In genomic region chr15:80310776-80311175, GRCh38 we compare ENCODE assay signal across 25 cellular contexts. TPM values are rescaled to one million over a fixed set of nuclear protein-coding genes. Genes with fewer than 3 reads are reported as not detected.
DNase-seq lines count a peak whose midpoint lies in the region; TF ChIP-seq lines count a peak whose summit lies in the region.
"Had no signal": no experiment of that assay in that cellular context is flagged by ENCODE, and none has a peak within 500 bp of the region (broad histone marks: within the 10 kb centered on the region; RNA-seq: fewer than 3 reads in every experiment).

No MANE protein-coding gene starts in this region.

- H3K18ac ChIP-seq in trophoblast cell (ENCODE audit: low read length), result no peak overlapping the region

- H3K27ac ChIP-seq in trophoblast cell (ENCODE audit: low read depth, low read length) (peak overlapping the region; percentile 37), dorsolateral prefrontal cortex (no peak overlapping the region)
- H3K27ac ChIP-seq: A549; BLaER1 treated with 17β-estradiol and CSF1 and Interleukin-3, amounts not matched to agents 10 nM and 100 nM; HL-60; SJCRH30 had no signal

- H3K79me1 ChIP-seq in trophoblast cell (ENCODE audit: low read length), result peaks cover 3% of the 10 kb centered on the region

- no peak overlapping the region for H4K12ac ChIP-seq in trophoblast cell (ENCODE audit: low read depth, low read length)

- H3K4me1 ChIP-seq in trophoblast cell (ENCODE audit: control insufficient read depth in 1 of 2, insufficient read depth in 2 of 2, low read length in 2 of 2), result peaks cover 8 to 9% of the 10 kb centered on the region in 2 experiments
- H3K4me1 ChIP-seq: A549; BLaER1 treated with 17β-estradiol and CSF1 and Interleukin-3, amounts not matched to agents 10 nM and 100 nM; SJCRH30 had no signal

- no peak overlapping the region for H2AK5ac ChIP-seq in trophoblast cell (ENCODE audit: low read length)

- H2AFZ ChIP-seq in trophoblast cell (ENCODE audit: insufficient read depth, low read length, poor library complexity), result no peak overlapping the region

- WGBS in trophoblast cell (ENCODE audit: extremely low coverage, insufficient coverage, insufficient read length), result no CpG with 5 or more reads among the region's 7 CpGs

- intact Hi-C loops in dorsolateral prefrontal cortex (cut with DNase I), result no loop called here

- peak overlapping the region; percentile 38 for H4K91ac ChIP-seq in trophoblast cell (ENCODE audit: low read depth, low read length)

- DNase-seq in CD1c-positive myeloid dendritic cell (ENCODE audit: extremely low spot score), result peak; percentile 5
- DNase-seq in LHCN-M2 (ENCODE audit: low read depth), result peak; percentile 18
- DNase-seq in amniotic epithelial cell (ENCODE audit: low read depth), result peak; percentile 8
- no peak for DNase-seq in trophoblast cell
- DNase-seq in KG1 (lab: John Stamatoyannopoulos, UW), result no peak
- no peak for DNase-seq in NCI-H1694 treated with DMSO at 0.1 percent for 48 hours (lab: John Stamatoyannopoulos, UW)
- DNase-seq in dorsolateral prefrontal cortex, result no peak
- DNase-seq: AML-193; CD4-positive, alpha-beta memory T cell; DMS 273 treated with DMSO at 0.1 percent for 48 hours; DMS79 treated with DMSO at 0.1 percent for 48 hours; MM.1S; NCI-H1092 treated with DMSO at 0.1 percent for 48 hours; NCI-H1436; NCI-H187 treated with DMSO at 0.1 percent for 48 hours; NCI-H2171 treated with DMSO at 0.1 percent for 48 hours; NCI-H345; NCI-H510A treated with DMSO at 0.1 percent for 48 hours; NCI-H748 treated with DMSO at 0.1 percent for 48 hours; NK-92 treated with Interleukin-12 subunit alpha and Interleukin-12 subunit beta, amount 100 ng/mL, for 24 hours; PC-3; SJCRH30 had no signal

- no peak overlapping the region for H2BK5ac ChIP-seq in trophoblast cell (ENCODE audit: low read depth, low read length, poor library complexity)

- no peak overlapping the region for H3K4me2 ChIP-seq in trophoblast cell (ENCODE audit: low read length)
- H3K4me2 ChIP-seq: A549; BLaER1 treated with 17β-estradiol and CSF1 and Interleukin-3, amounts not matched to agents 10 nM and 100 nM had no signal

- H3K9me3 ChIP-seq in trophoblast cell (ENCODE audit: insufficient read depth, low read depth, low read length), result no peaks in the 10 kb centered on the region
- H3K9me3 ChIP-seq: A549, SJCRH30 had no signal

- no peak for TF ChIP-seq CTCF in dorsolateral prefrontal cortex (IDR thresholded peaks at IDR 0.05 in 54 of 56, conservative IDR thresholded peaks at IDR 0.05 in 2 of 56; ENCODE audit: low read depth in 1 of 56, partially characterized antibody in 56 of 56)

- H3K9ac ChIP-seq in trophoblast cell (ENCODE audit: low read length), result no peak overlapping the region
- H3K9ac ChIP-seq: BLaER1 treated with 17β-estradiol and CSF1 and Interleukin-3, amounts not matched to agents 10 nM and 100 nM had no signal

- no peaks in the 10 kb centered on the region for H3K27me3 ChIP-seq in trophoblast cell (ENCODE audit: insufficient read depth, low read length)
- H3K27me3 ChIP-seq in dorsolateral prefrontal cortex, result peaks cover 0 to 10% (median 0%) of the 10 kb centered on the region in 45 donors
- H3K27me3 ChIP-seq: BLaER1 treated with 17β-estradiol and CSF1 and Interleukin-3, amounts not matched to agents 10 nM and 100 nM had no signal

- no peaks in the 10 kb centered on the region for H3K36me3 ChIP-seq in trophoblast cell (ENCODE audit: control insufficient read depth in 1 of 2, insufficient read depth in 2 of 2, low read length in 2 of 2)
- H3K36me3 ChIP-seq: BLaER1 treated with 17β-estradiol and CSF1 and Interleukin-3, amounts not matched to agents 10 nM and 100 nM; SJCRH30 had no signal

- H3K4me3 ChIP-seq in trophoblast cell (ENCODE audit: low read depth, low read length) (no peak overlapping the region), dorsolateral prefrontal cortex (no peak overlapping the region)
- H3K4me3 ChIP-seq: A549; BLaER1 treated with 17β-estradiol and CSF1 and Interleukin-3, amounts not matched to agents 10 nM and 100 nM; SJCRH30 had no signal

- no peak overlapping the region for H3K14ac ChIP-seq in trophoblast cell (ENCODE audit: low read length)

- H3K4ac ChIP-seq in trophoblast cell (ENCODE audit: low read depth, low read length), result no peak overlapping the region

- H3K23ac ChIP-seq in trophoblast cell (ENCODE audit: low read length), result no peak overlapping the region

- H2BK12ac ChIP-seq in trophoblast cell (ENCODE audit: low read length), result no peak overlapping the region

- H4K8ac ChIP-seq in trophoblast cell (ENCODE audit: low read depth, low read length), result peak overlapping the region; percentile 35

- H3K79me2 ChIP-seq in trophoblast cell (ENCODE audit: control insufficient read depth, insufficient read depth, low read length, poor library complexity), result no peaks in the 10 kb centered on the region

- H2BK120ac ChIP-seq in trophoblast cell (ENCODE audit: insufficient read depth, low read length, poor library complexity), result no peak overlapping the region

RNA-seq across cellular contexts. Expression of gene CTXND1, which starts 58.8 kb away (rescaled TPM):
- total RNA-seq in LHCN-M2 (2014; rRNA removed), result not detected in 2 replicates
- polyA plus RNA-seq in LHCN-M2 (2012), result not detected
- 0.18 and 0.19 TPM in 2 replicates for polyA plus RNA-seq in trophoblast cell (2013)
- total RNA-seq in dorsolateral prefrontal cortex, result 10 to 100 TPM in 6 of 120 experiments, 1 to 10 TPM in 114; 1.7 to 13.0 (median 5.7) TPM
- total RNA-seq: CD4-positive, alpha-beta memory T cell; PC-3 had no signal
- polyA plus RNA-seq: A549; CD4-positive, alpha-beta memory T cell had no signal

Comparison
In these comparisons a context has a peak if more than half of its experiments do, and no peak if none do; other contexts are left out.
1. DNase-seq: peak in CD1c-positive myeloid dendritic cell (single experiment), LHCN-M2 (single experiment) and amniotic epithelial cell (single experiment); none in trophoblast cell (0 of 2), KG1 (single experiment), NCI-H1694 treated with DMSO at 0.1 percent for 48 hours (single experiment) and dorsolateral prefrontal cortex (0 of 10).